Comparison of ENCODE assay signal across 30 cellular contexts in genomic region chr4:126731062-126731461, GRCh38.
"Had no signal": no experiment of that assay in that cellular context is flagged by ENCODE, and none has a peak within 500 bp of the region (broad histone marks: within the 10 kb centered on the region; RNA-seq: fewer than 3 reads in every experiment).

No MANE protein-coding gene starts in this region.

- H3K27ac ChIP-seq: ascending aorta, cardiac muscle cell, VCaP had no signal

- ATAC-seq: activated CD8-positive, alpha-beta T cell treated with anti-CD3 and anti-CD28 coated beads for 36 hours; activated naive CD8-positive, alpha-beta T cell treated with anti-CD3 and anti-CD28 coated beads, Interleukin-2, amount 50 U/mL, for 24 hours; activated T-cell treated with anti-CD3 and anti-CD28 coated beads, Interleukin-2, amount 50 U/mL, for 4 hours had no signal

- DNase-seq: activated B cell treated with CpG ODN at 0.5 μM for 24 hours; activated CD4-positive, alpha-beta memory T cell treated with anti-CD3 and anti-CD28 coated beads for 36 hours; activated CD4-positive, alpha-beta T cell treated with anti-CD3 and anti-CD28 coated beads for 4 hours; activated CD4-positive, alpha-beta T cell treated with anti-CD3 and anti-CD28 coated beads, Interleukin-2, amount 10 ng/mL, durations not matched to agents 24 days and 14 days; activated CD4-positive, alpha-beta T cell treated with anti-CD3 and anti-CD28 coated beads, Interleukin-2, amount 50 U/mL, for 1 hour; activated CD4-positive, alpha-beta T cell treated with anti-CD3 and anti-CD28 coated beads, Interleukin-2, amount 50 U/mL, for 4 hours; activated CD4-positive, CD25-positive, alpha-beta regulatory T cell treated with anti-CD3 and anti-CD28 coated beads, Interleukin-2, amount 50 U/mL, for 72 hours; activated CD8-positive, alpha-beta memory T cell treated with anti-CD3 and anti-CD28 coated beads, Interleukin-2, amount 50 U/mL, for 4 hours; activated CD8-positive, alpha-beta T cell treated with anti-CD3 and anti-CD28 coated beads for 36 hours; activated effector memory CD4-positive, alpha-beta T cell treated with Interleukin-2 at 50 U/mL for 16 hours; activated gamma-delta T cell; activated naive CD4-positive, alpha-beta T cell treated with anti-CD3 and anti-CD28 coated beads, Interleukin-2, amount 10 ng/mL, durations not matched to agents 7 days and 5 days; activated naive CD4-positive, alpha-beta T cell treated with Interleukin-2 at 50 U/mL for 16 hours; activated naive CD8-positive, alpha-beta T cell treated with anti-CD3 and anti-CD28 coated beads, Interleukin-2, amount 10 ng/mL, durations not matched to agents 7 days and 5 days; activated naive CD8-positive, alpha-beta T cell treated with anti-CD3 and anti-CD28 coated beads, Interleukin-2, amount 50 U/mL, for 24 hours; activated T-cell treated with anti-CD3 and anti-CD28 coated beads for 4 hours; activated T-cell treated with anti-CD3 and anti-CD28 coated beads, Interleukin-2, amount 50 U/mL, for 1 hour; activated T-cell treated with anti-CD3 and anti-CD28 coated beads, Interleukin-2, amount 50 U/mL, for 4 hours; amygdala; anterior cingulate cortex; caudate nucleus; cerebellar nuclear complex; T-helper 1 cell; T-helper 2 cell; T-helper 9 cell had no signal

- H3K4me3 ChIP-seq: ascending aorta, cardiac muscle cell had no signal

- H3K4me1 ChIP-seq: ascending aorta had no signal

- H3K27me3 ChIP-seq: ascending aorta, cardiac muscle cell had no signal

- H3K36me3 ChIP-seq: ascending aorta, cardiac muscle cell had no signal

- H3K9me3 ChIP-seq: ascending aorta had no signal

- FAIRE-seq: bronchial epithelial cell, TTC549 had no signal
